In the genomic region with DNA sequence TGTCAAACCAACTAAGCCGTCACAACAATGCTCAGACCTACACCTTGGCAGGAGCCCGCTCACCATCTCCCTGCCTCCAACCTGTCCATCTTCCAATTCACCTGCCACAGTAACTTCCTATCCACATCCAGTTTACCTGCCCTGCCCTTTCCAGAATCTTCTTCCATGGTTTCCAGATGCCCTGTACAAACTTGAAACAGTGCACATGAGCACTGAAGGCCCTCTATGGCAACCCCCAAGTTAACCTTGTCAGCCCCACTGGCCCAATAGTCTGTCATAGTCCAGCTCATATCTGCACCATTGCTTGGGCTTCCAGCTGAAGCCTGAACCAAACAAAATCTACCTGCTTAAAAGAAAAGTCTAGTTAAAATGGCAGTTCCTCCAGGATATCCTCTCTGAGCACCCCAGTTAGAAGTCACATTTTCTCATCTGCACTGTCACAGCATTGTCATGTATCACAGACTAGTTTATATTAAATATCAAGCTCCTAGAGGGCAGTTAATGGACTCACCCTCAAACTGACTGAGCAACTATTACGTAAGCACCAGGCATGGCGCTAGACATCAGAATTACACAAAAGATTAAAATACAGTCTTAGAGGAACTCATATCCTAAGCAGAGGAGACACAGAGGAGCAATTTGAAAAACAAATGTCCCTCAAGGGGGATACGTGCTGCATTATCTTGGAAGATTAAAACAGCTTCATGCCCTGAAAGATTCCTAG, we compare ENCODE assay signal across 8 cellular contexts. TPM values are rescaled to one million over a fixed set of nuclear protein-coding genes. Genes with fewer than 3 reads are reported as not detected.
DNase-seq lines count a peak whose midpoint lies in the region; ATAC-seq and TF ChIP-seq lines count a peak whose summit lies in the region.
"Had no signal": no experiment of that assay in that cellular context is flagged by ENCODE, and none has a peak within 500 bp of the region (broad histone marks: within the 10 kb centered on the region; RNA-seq: fewer than 3 reads in every experiment).

No MANE protein-coding gene starts in this region.

- H3K9me3 ChIP-seq in T-helper 17 cell (ENCODE audit: control insufficient read depth, low read length, poor library complexity, severe bottlenecking): no peaks in the 10 kb centered on the region
- no peaks in the 10 kb centered on the region for H3K9me3 ChIP-seq in esophagus muscularis mucosa
- peaks cover 0 to under 1% (median under 1%) of the 10 kb centered on the region in 8 donors for H3K9me3 ChIP-seq in spleen

- H3K27ac Mint-ChIP-seq in IgD-negative memory B cell (peak overlapping the region in 2 of 3 donors; percentile 43 to 94), T-helper 17 cell (peak overlapping the region; percentile 89)

- H3K4me1 ChIP-seq in esophagus muscularis mucosa (peaks cover 96 to 100% (median 96%) of the 10 kb centered on the region in 4 donors), spleen (peaks cover 49 to 100% (median 97%) of the 10 kb centered on the region in 6 donors)

- H3K27me3 ChIP-seq in esophagus muscularis mucosa: no peaks in the 10 kb centered on the region
- no peaks in the 10 kb centered on the region for H3K27me3 ChIP-seq in spleen (replicated peaks in 1 of 7)

- no peaks in the 10 kb centered on the region for H3K27me3 Mint-ChIP-seq in IgD-negative memory B cell
- H3K27me3 Mint-ChIP-seq in T-helper 17 cell: no peaks in the 10 kb centered on the region

- H3K27ac ChIP-seq in esophagus muscularis mucosa (replicated peaks in 1 of 4): peak overlapping the region; percentile 62 to 74 (median 63)
- H3K27ac ChIP-seq in spleen: peak overlapping the region; percentile 6 to 89 (median 78)

- no peaks in the 10 kb centered on the region for H3K9me3 Mint-ChIP-seq in IgD-negative memory B cell

- TF ChIP-seq CTCF in esophagus muscularis mucosa (IDR thresholded peaks at IDR 0.05) (no peak), spleen (IDR thresholded peaks at IDR 0.05 in 8 of 11, conservative IDR thresholded peaks at IDR 0.05 in 3 of 11) (no peak)

- H3K4me1 Mint-ChIP-seq in IgD-negative memory B cell (peaks cover 48 to 66% (median 65%) of the 10 kb centered on the region in 3 donors), T-helper 17 cell (peaks cover 54% of the 10 kb centered on the region)

- TF ChIP-seq POLR2A in esophagus muscularis mucosa (IDR thresholded peaks at IDR 0.05; ENCODE audit: low read depth) (no peak), spleen (IDR thresholded peaks at IDR 0.05) (no peak)

- H3K36me3 Mint-ChIP-seq in IgD-negative memory B cell (peaks cover 1% of the 10 kb centered on the region), T-helper 17 cell (ENCODE audit: low read depth) (peaks cover 2% of the 10 kb centered on the region)

- intact Hi-C loops in esophagus muscularis mucosa (cut with DNase I) (no loop called here), spleen (cut with DNase I; ENCODE audit: low total_unique reads) (no loop called here)

- WGBS in esophagus muscularis mucosa: 93% methylated on average over 5 of the region's 5 CpGs
- WGBS in spleen, 5 donors: 77 to 87% (median 84%) methylated on average over 5 of the region's 5 CpGs

- H3K4me3 Mint-ChIP-seq in IgD-negative memory B cell (peak overlapping the region in 3 of 4 donors; percentile 15 to 80 (median 39)), T-helper 17 cell (peak overlapping the region; percentile 44)

- no peak for DNase-seq in T-helper 17 cell
- DNase-seq in esophagus muscularis mucosa (ENCODE audit: extremely low spot score): no peak
- DNase-seq in spleen: no peak
- DNase-seq in NAMALWA (ENCODE audit: low spot score): no peak
- no peak for DNase-seq in NCI-H345 treated with DMSO at 0.1 percent for 48 hours (lab: John Stamatoyannopoulos, UW; ENCODE audit: unreplicated experiment)
- DNase-seq: NCI-H1105 had no signal

- TF ChIP-seq EP300 in esophagus muscularis mucosa (IDR thresholded peaks at IDR 0.05): no peak

- no peak for ATAC-seq in T-helper 17 cell
- ATAC-seq in HG03442 (IDR thresholded peaks at IDR 0.05; ENCODE audit: unreplicated experiment): no peak

- H3K4me3 ChIP-seq in esophagus muscularis mucosa (no peak overlapping the region), spleen (peak overlapping the region in 1 of 8 donors; percentile 45)

- H3K36me3 ChIP-seq in esophagus muscularis mucosa (no peaks in the 10 kb centered on the region), spleen (peaks cover 0 to 28% (median 0%) of the 10 kb centered on the region in 6 donors)

RNA-seq across cellular contexts. Expression of a gene that starts 11.6 kb away (rescaled TPM):
- polyA plus RNA-seq in IgD-negative memory B cell (41.7 TPM), spleen (10 to 100 TPM; 25.9 to 50.4 (median 27.0) TPM)
- total RNA-seq in T-helper 17 cell (10 to 100 TPM; 58.0 to 65.5 TPM), esophagus muscularis mucosa (100 to 1,000 TPM in 1 of 4 donors, 10 to 100 TPM in 3; 62.0 to 115 (median 72.3) TPM), spleen (100 to 1,000 TPM in 6 of 7 donors, 10 to 100 TPM in 1; 87.0 to 148 (median 107) TPM)

RNA-seq across cellular contexts. Expression of a gene that starts 40.4 kb away (rescaled TPM):
- polyA plus RNA-seq in IgD-negative memory B cell: 55.3 TPM
- total RNA-seq in T-helper 17 cell: 100 to 1,000 TPM; 179 to 183 TPM
- 10 to 100 TPM; 59.2 to 72.3 (median 64.3) TPM for total RNA-seq in esophagus muscularis mucosa
- 100 to 1,000 TPM in 5 of 7 donors, 10 to 100 TPM in 2; 79.8 to 213 (median 157) TPM for total RNA-seq in spleen
- polyA plus RNA-seq in spleen: 100 to 1,000 TPM; 144 to 179 (median 159) TPM
